In the genomic region with DNA sequence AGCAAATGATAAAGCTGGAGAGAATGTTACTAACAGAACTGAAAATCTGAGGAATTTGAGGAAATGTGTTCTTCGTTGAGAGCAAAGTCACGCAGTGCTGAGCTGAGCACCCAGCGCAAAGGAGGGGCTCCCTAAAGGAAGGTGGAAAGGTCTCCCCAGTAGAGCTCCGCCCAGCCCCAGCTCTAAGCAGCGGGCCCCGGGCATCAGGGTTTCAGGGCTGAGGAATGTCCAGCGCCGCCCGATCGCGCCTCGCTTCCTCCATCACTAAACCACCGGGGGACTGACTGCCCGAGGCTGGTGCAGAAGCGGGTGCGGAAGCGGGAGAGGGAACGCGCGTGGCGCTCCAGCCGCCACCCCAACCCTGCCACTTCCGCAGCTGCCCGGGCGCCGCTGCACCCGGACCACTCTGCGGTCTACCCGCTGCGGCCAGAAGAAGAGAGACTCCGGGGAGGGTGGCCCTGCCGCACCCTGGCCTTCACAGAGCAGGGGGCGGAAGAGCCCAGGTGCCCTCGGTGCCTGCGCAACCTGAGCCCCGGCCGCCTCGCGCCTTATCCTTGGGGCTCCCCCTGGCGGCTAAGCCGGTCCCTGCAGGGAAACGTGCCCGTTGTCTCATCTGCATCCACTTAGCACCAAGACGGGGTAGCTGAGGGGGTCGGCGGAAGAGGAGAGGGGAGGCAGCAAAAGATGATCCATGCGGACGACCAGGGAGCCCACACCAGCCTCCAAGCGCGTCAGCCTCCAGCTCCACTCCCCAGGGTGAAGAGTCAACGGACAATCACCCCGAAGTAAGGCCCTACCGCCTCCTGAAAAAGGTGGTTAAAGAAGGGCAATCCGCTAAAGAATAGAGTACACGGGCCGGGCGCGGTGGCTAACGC, we compare ENCODE assay signal across 8 cellular contexts. TPM values are rescaled to one million over a fixed set of nuclear protein-coding genes. Genes with fewer than 3 reads are reported as not detected.
DNase-seq lines count a peak whose midpoint lies in the region; ATAC-seq and TF ChIP-seq lines count a peak whose summit lies in the region.

No MANE protein-coding gene starts in this region.

- peak; percentile 75 for DNase-seq in COLO668 (lab: John Stamatoyannopoulos, UW; ENCODE audit: unreplicated experiment)
- DNase-seq in RKO (ENCODE audit: low spot score), result peak; percentile 75
- peak; percentile 86 for DNase-seq in activated T-helper 2 cell treated with anti-CD3 and anti-CD28 coated beads, Interferon-gamma antibody, Interleukin-2, Interleukin-4, amounts not matched to agents 10 μg/mL and 5 μg/mL and 100 μg/mL, durations not matched to agents 14 hours and 24 hours and 36 hours (ENCODE audit: low spot score)
- peak; percentile 60 for DNase-seq in fibroblast of the aortic adventitia (ENCODE audit: low read depth)
- peak; percentile 97 for DNase-seq in nephron progenitor cell

- H3K27ac Mint-ChIP-seq in activated T-helper 2 cell treated with anti-CD3 and anti-CD28 coated beads, Interferon-gamma antibody, Interleukin-2, Interleukin-4, amounts not matched to agents 10 μg/mL and 5 μg/mL and 100 μg/mL, durations not matched to agents 14 hours and 24 hours and 36 hours, result peak overlapping the region; percentile 73
- H3K27ac Mint-ChIP-seq in nephron progenitor cell, result no peak overlapping the region
- H3K27ac Mint-ChIP-seq in stimulated activated naive CD8-positive, alpha-beta T cell treated with anti-CD3 and anti-CD28 coated beads, Interleukin-15, Interleukin-2, amounts not matched to agents 100 ng/mL and 50 ng/mL, for 24 hours, result peak overlapping the region; percentile 85

- TF ChIP-seq CTCF in fibroblast of the aortic adventitia (IDR thresholded peaks at IDR 0.05; ENCODE audit: insufficient read depth, low read length) (peak; percentile 97), nephron progenitor cell (IDR thresholded peaks at IDR 0.05) (peak; percentile 95)

- peaks cover 17% of the 10 kb centered on the region for H3K27me3 Mint-ChIP-seq in activated T-helper 2 cell treated with anti-CD3 and anti-CD28 coated beads, Interferon-gamma antibody, Interleukin-2, Interleukin-4, amounts not matched to agents 10 μg/mL and 5 μg/mL and 100 μg/mL, durations not matched to agents 14 hours and 24 hours and 36 hours (ENCODE audit: low read depth)
- peaks cover 61% of the 10 kb centered on the region for H3K27me3 Mint-ChIP-seq in nephron progenitor cell (ENCODE audit: low read depth, poor library complexity)
- H3K27me3 Mint-ChIP-seq in stimulated activated naive CD8-positive, alpha-beta T cell treated with anti-CD3 and anti-CD28 coated beads, Interleukin-15, Interleukin-2, amounts not matched to agents 100 ng/mL and 50 ng/mL, for 24 hours, result no peaks in the 10 kb centered on the region

- H3K4me3 ChIP-seq in fibroblast of the aortic adventitia (ENCODE audit: low read depth, low read length), result peak overlapping the region; percentile 71

- intact Hi-C loops in activated T-helper 2 cell treated with anti-CD3 and anti-CD28 coated beads, Interferon-gamma antibody, Interleukin-2, Interleukin-4, amounts not matched to agents 10 μg/mL and 5 μg/mL and 100 μg/mL, durations not matched to agents 14 hours and 24 hours and 36 hours (cut with micrococcal nuclease), result loop anchor here (1.0 to 10.0 kb wide), 3 partner anchors 58 to 245 kb away; partner anchors contain the start of gene CNTROB

- TF ChIP-seq EP300 in Ishikawa (IDR thresholded peaks at IDR 0.05; ENCODE audit: borderline replicate concordance), result no peak; the same call in 1 of the 2 replicates

- ATAC-seq in GM19455 (IDR thresholded peaks at IDR 0.05; ENCODE audit: unreplicated experiment), result peak; percentile 81

- no peaks in the 10 kb centered on the region for H3K9me3 Mint-ChIP-seq in activated T-helper 2 cell treated with anti-CD3 and anti-CD28 coated beads, Interferon-gamma antibody, Interleukin-2, Interleukin-4, amounts not matched to agents 10 μg/mL and 5 μg/mL and 100 μg/mL, durations not matched to agents 14 hours and 24 hours and 36 hours
- peaks cover 10% of the 10 kb centered on the region for H3K9me3 Mint-ChIP-seq in nephron progenitor cell
- H3K9me3 Mint-ChIP-seq in stimulated activated naive CD8-positive, alpha-beta T cell treated with anti-CD3 and anti-CD28 coated beads, Interleukin-15, Interleukin-2, amounts not matched to agents 100 ng/mL and 50 ng/mL, for 24 hours, result no peaks in the 10 kb centered on the region

- peak overlapping the region; percentile 67 for H3K4me3 Mint-ChIP-seq in activated T-helper 2 cell treated with anti-CD3 and anti-CD28 coated beads, Interferon-gamma antibody, Interleukin-2, Interleukin-4, amounts not matched to agents 10 μg/mL and 5 μg/mL and 100 μg/mL, durations not matched to agents 14 hours and 24 hours and 36 hours (ENCODE audit: low read depth)
- peak overlapping the region; percentile 75 for H3K4me3 Mint-ChIP-seq in nephron progenitor cell
- peak overlapping the region; percentile 73 for H3K4me3 Mint-ChIP-seq in stimulated activated naive CD8-positive, alpha-beta T cell treated with anti-CD3 and anti-CD28 coated beads, Interleukin-15, Interleukin-2, amounts not matched to agents 100 ng/mL and 50 ng/mL, for 24 hours

- no peaks in the 10 kb centered on the region for H3K36me3 Mint-ChIP-seq in activated T-helper 2 cell treated with anti-CD3 and anti-CD28 coated beads, Interferon-gamma antibody, Interleukin-2, Interleukin-4, amounts not matched to agents 10 μg/mL and 5 μg/mL and 100 μg/mL, durations not matched to agents 14 hours and 24 hours and 36 hours (ENCODE audit: low read depth)
- no peaks in the 10 kb centered on the region for H3K36me3 Mint-ChIP-seq in nephron progenitor cell (ENCODE audit: low read depth)
- no peaks in the 10 kb centered on the region for H3K36me3 Mint-ChIP-seq in stimulated activated naive CD8-positive, alpha-beta T cell treated with anti-CD3 and anti-CD28 coated beads, Interleukin-15, Interleukin-2, amounts not matched to agents 100 ng/mL and 50 ng/mL, for 24 hours (ENCODE audit: low read depth)

- peaks cover 20% of the 10 kb centered on the region for H3K4me1 Mint-ChIP-seq in activated T-helper 2 cell treated with anti-CD3 and anti-CD28 coated beads, Interferon-gamma antibody, Interleukin-2, Interleukin-4, amounts not matched to agents 10 μg/mL and 5 μg/mL and 100 μg/mL, durations not matched to agents 14 hours and 24 hours and 36 hours (ENCODE audit: low read depth)
- peaks cover 17% of the 10 kb centered on the region for H3K4me1 Mint-ChIP-seq in nephron progenitor cell
- H3K4me1 Mint-ChIP-seq in stimulated activated naive CD8-positive, alpha-beta T cell treated with anti-CD3 and anti-CD28 coated beads, Interleukin-15, Interleukin-2, amounts not matched to agents 100 ng/mL and 50 ng/mL, for 24 hours (ENCODE audit: low read depth), result peaks cover 20% of the 10 kb centered on the region

- peak; percentile 63 for TF ChIP-seq RAD21 in Ishikawa (IDR thresholded peaks at IDR 0.05; ENCODE audit: low read depth)

TF ChIP-seq in Ishikawa, 13 proteins besides CTCF, POLR2A, EP300 and RAD21 (continues in another document):
- TF ChIP-seq ZBTB7A (IDR thresholded peaks at IDR 0.05; ENCODE audit: low read depth) (peak; percentile 69; the same call in 1 of the 2 replicates), CREB1 (IDR thresholded peaks at IDR 0.05; ENCODE audit: low read depth) (no peak), EGR1 (IDR thresholded peaks at IDR 0.05) (peak; percentile 26; the same call in 1 of the 2 replicates), NFIC (IDR thresholded peaks at IDR 0.05) (no peak), TAF1 (IDR thresholded peaks at IDR 0.05; ENCODE audit: low read depth) (0 out of 2 replicates have a peak, but pooled peaks have one; percentile 23), MAX (IDR thresholded peaks at IDR 0.05) (peak; percentile 83), USF1 (IDR thresholded peaks at IDR 0.05) (peak; percentile 7; the same call in 1 of the 2 replicates), FOXM1 (IDR thresholded peaks at IDR 0.05; ENCODE audit: borderline replicate concordance, low read depth) (no peak), TCF12 (IDR thresholded peaks at IDR 0.05; ENCODE audit: low read depth) (no peak), YY1 (IDR thresholded peaks at IDR 0.05; ENCODE audit: low read depth) (0 out of 2 replicates have a peak, but pooled peaks have one; percentile 24)

RNA-seq across cellular contexts. Expression of gene GUCY2D, which starts 12.4 kb away (rescaled TPM):
- total RNA-seq in activated T-helper 2 cell treated with anti-CD3 and anti-CD28 coated beads, Interferon-gamma antibody, Interleukin-2, Interleukin-4, amounts not matched to agents 10 μg/mL and 5 μg/mL and 100 μg/mL, durations not matched to agents 14 hours and 24 hours and 36 hours, result not detected in 2 replicates
- total RNA-seq in fibroblast of the aortic adventitia (ENCODE audit: low replicate concordance), result not detected in 2 replicates

RNA-seq across cellular contexts. Expression of gene ALOX15B, which starts 48.8 kb away (rescaled TPM):
- not detected in 2 replicates for total RNA-seq in activated T-helper 2 cell treated with anti-CD3 and anti-CD28 coated beads, Interferon-gamma antibody, Interleukin-2, Interleukin-4, amounts not matched to agents 10 μg/mL and 5 μg/mL and 100 μg/mL, durations not matched to agents 14 hours and 24 hours and 36 hours
- total RNA-seq in fibroblast of the aortic adventitia (ENCODE audit: low replicate concordance), result 0.57 TPM in 1 of 2 replicates, not detected in the other

RNA-seq across cellular contexts. Expression of gene CNTROB, which starts 58.0 kb away (rescaled TPM):
- 60.0 and 60.3 TPM in 2 replicates for total RNA-seq in activated T-helper 2 cell treated with anti-CD3 and anti-CD28 coated beads, Interferon-gamma antibody, Interleukin-2, Interleukin-4, amounts not matched to agents 10 μg/mL and 5 μg/mL and 100 μg/mL, durations not matched to agents 14 hours and 24 hours and 36 hours
- total RNA-seq in fibroblast of the aortic adventitia (ENCODE audit: low replicate concordance), result 31.4 and 34.9 TPM in 2 replicates

RNA-seq across cellular contexts. Expression of gene TRAPPC1, which starts 58.3 kb away (rescaled TPM):
- total RNA-seq in activated T-helper 2 cell treated with anti-CD3 and anti-CD28 coated beads, Interferon-gamma antibody, Interleukin-2, Interleukin-4, amounts not matched to agents 10 μg/mL and 5 μg/mL and 100 μg/mL, durations not matched to agents 14 hours and 24 hours and 36 hours, result 156 and 190 TPM in 2 replicates
- 15.3 and 48.8 TPM in 2 replicates for total RNA-seq in fibroblast of the aortic adventitia (ENCODE audit: low replicate concordance)

Comparison
In these comparisons a context has a peak if more than half of its experiments do, and no peak if none do; other contexts are left out.
1. Peak in every context shown above with its lines: DNase-seq, ATAC-seq and H3K4me3 ChIP-seq.